21 cellular contexts compared by ENCODE assay signal in genomic region chr4:102547973-102548372, GRCh38.
"Had no signal": no experiment of that assay in that cellular context is flagged by ENCODE, and none has a peak within 500 bp of the region (broad histone marks: within the 10 kb centered on the region; RNA-seq: fewer than 3 reads in every experiment).

No MANE protein-coding gene starts in this region.

- H3K27me3 Mint-ChIP-seq: activated CD4-positive, alpha-beta T cell treated with anti-CD3 and anti-CD28 coated beads for 36 hours; activated naive CD8-positive, alpha-beta T cell treated with anti-CD3 and anti-CD28 coated beads, Interleukin-2, amount 10 ng/mL, durations not matched to agents 7 days and 5 days had no signal

- H3K9me3 ChIP-seq: right atrium auricular region, upper lobe of left lung had no signal

- H3K4me3 Mint-ChIP-seq: activated CD4-positive, alpha-beta T cell treated with anti-CD3 and anti-CD28 coated beads for 36 hours; activated naive CD8-positive, alpha-beta T cell treated with anti-CD3 and anti-CD28 coated beads, Interleukin-2, amount 10 ng/mL, durations not matched to agents 7 days and 5 days had no signal

- FAIRE-seq: astrocyte, endothelial cell of umbilical vein, keratinocyte had no signal

- ATAC-seq: activated CD4-positive, alpha-beta T cell treated with anti-CD3 and anti-CD28 coated beads for 36 hours; left cardiac atrium; left ventricle myocardium superior had no signal

- H3K36me3 ChIP-seq: right atrium auricular region had no signal

- H3K4me3 ChIP-seq: right atrium auricular region, upper lobe of left lung had no signal

- H3K27ac ChIP-seq: brain microvascular endothelial cell, right atrium auricular region, upper lobe of left lung had no signal

- DNase-seq: activated CD4-positive, alpha-beta T cell treated with anti-CD3 and anti-CD28 coated beads for 36 hours; activated CD4-positive, CD25-positive, alpha-beta regulatory T cell; activated CD8-positive, alpha-beta memory T cell treated with anti-CD3 and anti-CD28 coated beads for 24 hours; activated gamma-delta T cell treated with Interleukin-2 at 50 U/mL for 16 hours; activated naive CD8-positive, alpha-beta T cell treated with anti-CD3 and anti-CD28 coated beads, Interleukin-2, amount 10 ng/mL, durations not matched to agents 7 days and 5 days; activated T-cell treated with anti-CD3 and anti-CD28 coated beads, Interleukin-2, amount 50 U/mL, for 1 hour; amniotic stem cell; brain microvascular endothelial cell; caudate nucleus; head of caudate nucleus; hippocampal formation; left cardiac atrium; left ventricle myocardium superior; stimulated activated naive CD4-positive, alpha-beta T cell treated with Interleukin-2 at 50 U/mL for 16 hours; substantia nigra; T-helper 1 cell; upper lobe of left lung had no signal

- H3K27me3 ChIP-seq: brain microvascular endothelial cell, right atrium auricular region, upper lobe of left lung had no signal

- H3K27ac Mint-ChIP-seq: activated CD4-positive, alpha-beta T cell treated with anti-CD3 and anti-CD28 coated beads for 36 hours had no signal

- H3K9me3 Mint-ChIP-seq: activated naive CD8-positive, alpha-beta T cell treated with anti-CD3 and anti-CD28 coated beads, Interleukin-2, amount 10 ng/mL, durations not matched to agents 7 days and 5 days had no signal
